28 cellular contexts compared by ENCODE assay signal in the genomic region with DNA sequence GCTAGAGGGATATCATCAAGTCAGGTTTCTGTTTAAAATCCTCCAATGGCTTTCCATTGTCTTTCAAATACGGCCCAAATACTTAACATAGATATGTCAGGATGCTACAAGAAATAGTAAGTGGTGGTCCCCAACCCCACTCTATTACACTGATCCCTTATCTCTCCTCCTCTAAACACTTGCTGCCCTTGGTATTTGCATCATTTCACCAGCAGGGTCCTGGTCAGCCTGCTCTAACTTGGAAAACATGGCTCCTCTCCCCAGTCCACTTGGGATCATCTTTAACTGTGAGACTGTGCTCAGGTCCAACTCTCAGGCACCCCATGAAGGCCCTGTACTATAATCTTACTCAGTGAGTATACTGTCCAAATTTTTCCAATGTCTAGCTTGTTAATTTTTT. TPM values are rescaled to one million over a fixed set of nuclear protein-coding genes. Genes with fewer than 3 reads are reported as not detected.
DNase-seq lines count a peak whose midpoint lies in the region; ATAC-seq, FAIRE-seq and TF ChIP-seq lines count a peak whose summit lies in the region.
"Had no signal": no experiment of that assay in that cellular context is flagged by ENCODE, and none has a peak within 500 bp of the region (broad histone marks: within the 10 kb centered on the region; RNA-seq: fewer than 3 reads in every experiment).

No MANE protein-coding gene starts in this region.

- H3K4me3 ChIP-seq in HepG2 (replicated peaks in 1 of 3; ENCODE audit: insufficient read depth in 1 of 3, low read depth in 2 of 3, low read length in 3 of 3) = no peak overlapping the region
- no peak overlapping the region for H3K4me3 ChIP-seq in right lobe of liver
- H3K4me3 ChIP-seq in endodermal cell (ENCODE audit: low read length) = no peak overlapping the region
- no peak overlapping the region for H3K4me3 ChIP-seq in sigmoid colon
- H3K4me3 ChIP-seq in GM23248 = no peak overlapping the region
- H3K4me3 ChIP-seq: A549; BLaER1 treated with 17β-estradiol and CSF1 and Interleukin-3, amounts not matched to agents 10 nM and 100 nM; GM12878 had no signal

- CTCF ChIA-PET in HepG2 (lab: Yijun Ruan, JAX; ENCODE audit: low intra/inter-chr PET ratio, low total read pairs) = no interaction called here

- no peak overlapping the region for H3K27ac Mint-ChIP-seq in endodermal cell
- H3K27ac Mint-ChIP-seq: B cell; CD14-positive monocyte; CD4-positive, alpha-beta memory T cell had no signal

- H3K27me3 ChIP-seq in HepG2 (ENCODE audit: control insufficient read depth in 1 of 2, insufficient read depth in 2 of 2, low read length in 2 of 2) (no peaks in the 10 kb centered on the region), right lobe of liver (no peaks in the 10 kb centered on the region), endodermal cell (ENCODE audit: control insufficient read depth, insufficient read depth, low read length, poor library complexity, severe bottlenecking) (no peaks in the 10 kb centered on the region), sigmoid colon (no peaks in the 10 kb centered on the region), GM23248 (replicated peaks; ENCODE audit: insufficient read depth) (no peaks in the 10 kb centered on the region)
- H3K27me3 ChIP-seq: BLaER1 treated with 17β-estradiol and CSF1 and Interleukin-3, amounts not matched to agents 10 nM and 100 nM had no signal

- no peak overlapping the region for H3K4me3 Mint-ChIP-seq in endodermal cell
- H3K4me3 Mint-ChIP-seq: B cell; CD14-positive monocyte; CD4-positive, alpha-beta memory T cell; CD4-positive, CD25-positive, alpha-beta regulatory T cell; CD8-positive, alpha-beta memory T cell had no signal

- intact Hi-C loops in HepG2 (cut with micrococcal nuclease; ENCODE audit: unreplicated experiment) = no loop called here
- intact Hi-C loops in right lobe of liver (cut with DNase I) = no loop called here
- intact Hi-C loops in sigmoid colon (cut with DNase I) = no loop called here

- no TSS peak for BruUV-seq in HepG2 (replicated peaks; lab: Mats Ljungman, UMichigan)

- H3F3A ChIP-seq in GM23248 (ENCODE audit: insufficient read depth) = peaks cover under 1% of the 10 kb centered on the region; the same call in 1 of the 2 replicates

- in situ Hi-C loops in HepG2 (cut with HindIII; ENCODE audit: extremely low pct_ligation_motif_present, low pct_unique_long_range_greater_than_20kb) (no loop called here), SK-MEL-5 (cut with HindIII; ENCODE audit: low pct_unique_long_range_greater_than_20kb, low sequenced_read_pairs) (no loop called here), GM23248 (cut with MboI) (no loop called here)

- H3K9me3 Mint-ChIP-seq in endodermal cell = peaks cover 16% of the 10 kb centered on the region

- no peaks in the 10 kb centered on the region for H3K4me1 Mint-ChIP-seq in endodermal cell
- H3K4me1 Mint-ChIP-seq: CD4-positive, alpha-beta memory T cell; CD8-positive, alpha-beta memory T cell had no signal

- H3K4me2 ChIP-seq in HepG2 (ENCODE audit: low read depth, low read length) = no peak overlapping the region
- H3K4me2 ChIP-seq in GM23248 (ENCODE audit: unreplicated experiment) = no peak overlapping the region
- H3K4me2 ChIP-seq: A549; BLaER1 treated with 17β-estradiol and CSF1 and Interleukin-3, amounts not matched to agents 10 nM and 100 nM had no signal

- ATAC-seq in HepG2 = peak; percentile 29; the same call in 1 of the 3 replicates
- ATAC-seq in right lobe of liver = no peak
- ATAC-seq: GM12878 had no signal

- TF ChIP-seq POLR2A in HepG2 (IDR thresholded peaks at IDR 0.05; ENCODE audit: insufficient read depth in 1 of 2, low read depth in 2 of 2, low read length in 2 of 2) = no peak
- no peak for TF ChIP-seq POLR2A in right lobe of liver (IDR thresholded peaks at IDR 0.05)
- TF ChIP-seq POLR2A in sigmoid colon (IDR thresholded peaks at IDR 0.05) = no peak

- no peak for DNase-seq in HepG2 (ENCODE audit: low spot score)
- DNase-seq in right lobe of liver = no peak
- DNase-seq in SK-MEL-5 (ENCODE audit: low read depth, low spot score) = peak; percentile 19
- no peak for DNase-seq in endodermal cell
- DNase-seq in sigmoid colon = no peak
- no peak for DNase-seq in GM23248
- DNase-seq: AML-193; CD4-positive, alpha-beta memory T cell; CD4-positive, CD25-positive, alpha-beta regulatory T cell; CD8-positive, alpha-beta memory T cell; COR-L47; DMS 273 treated with DMSO at 0.1 percent for 48 hours; DMS153; DMS53; DMS79; DND-41; EL; GDM1 had no signal

- H3K4me1 ChIP-seq in HepG2 (ENCODE audit: insufficient read depth, low read length) = peaks cover 22% of the 10 kb centered on the region
- H3K4me1 ChIP-seq in right lobe of liver = no peaks in the 10 kb centered on the region
- no peaks in the 10 kb centered on the region for H3K4me1 ChIP-seq in endodermal cell (ENCODE audit: control insufficient read depth, insufficient read depth, low read length)
- H3K4me1 ChIP-seq in sigmoid colon = peaks cover 0 to 3% (median 0%) of the 10 kb centered on the region in 4 donors
- H3K4me1 ChIP-seq in GM23248 (ENCODE audit: insufficient read depth) = no peaks in the 10 kb centered on the region

- no peak for TF ChIP-seq RAD21 in HepG2 (CRISPR knock-in tag; IDR thresholded peaks at IDR 0.05)

- H3K27me3 Mint-ChIP-seq in endodermal cell (ENCODE audit: insufficient read depth) = no peaks in the 10 kb centered on the region
- H3K27me3 Mint-ChIP-seq: B cell; CD4-positive, alpha-beta memory T cell; CD8-positive, alpha-beta memory T cell had no signal

- H2AFZ ChIP-seq in HepG2 (ENCODE audit: low read length) = no peak overlapping the region
- no peak overlapping the region for H2AFZ ChIP-seq in GM23248

- H3K36me3 ChIP-seq in HepG2 (replicated peaks in 1 of 2; ENCODE audit: control insufficient read depth in 1 of 2, insufficient read depth in 2 of 2, low read length in 2 of 2) = no peaks in the 10 kb centered on the region
- no peaks in the 10 kb centered on the region for H3K36me3 ChIP-seq in right lobe of liver
- no peaks in the 10 kb centered on the region for H3K36me3 ChIP-seq in endodermal cell (ENCODE audit: control insufficient read depth, insufficient read depth, low read length)
- H3K36me3 ChIP-seq in sigmoid colon = no peaks in the 10 kb centered on the region
- H3K36me3 ChIP-seq in GM23248 (ENCODE audit: low read depth) = no peaks in the 10 kb centered on the region
- H3K36me3 ChIP-seq: BLaER1 treated with 17β-estradiol and CSF1 and Interleukin-3, amounts not matched to agents 10 nM and 100 nM had no signal

- TF ChIP-seq CTCF in HepG2 (CRISPR knock-in tag; IDR thresholded peaks at IDR 0.05) (no peak), right lobe of liver (IDR thresholded peaks at IDR 0.05) (no peak), endodermal cell (conservative IDR thresholded peaks at IDR 0.05) (peak; percentile 27), sigmoid colon (IDR thresholded peaks at IDR 0.05) (no peak)

- H3K27ac ChIP-seq in HepG2 (ENCODE audit: extremely low read length, insufficient read depth, low read length) (no peak overlapping the region), right lobe of liver (no peak overlapping the region), endodermal cell (ENCODE audit: low read depth, low read length) (no peak overlapping the region), sigmoid colon (no peak overlapping the region), GM23248 (no peak overlapping the region)
- H3K27ac ChIP-seq: 22Rv1; A549; BLaER1 treated with 17β-estradiol and CSF1 and Interleukin-3, amounts not matched to agents 10 nM and 100 nM had no signal

- H3K9me3 ChIP-seq in HepG2 (ENCODE audit: low read length) (no peaks in the 10 kb centered on the region), right lobe of liver (no peaks in the 10 kb centered on the region), endodermal cell (ENCODE audit: control insufficient read depth, low read length) (peaks cover 15% of the 10 kb centered on the region), sigmoid colon (no peaks in the 10 kb centered on the region), GM23248 (ENCODE audit: low read depth) (no peaks in the 10 kb centered on the region)
- H3K9me3 ChIP-seq: A549 had no signal

- H4K20me1 ChIP-seq in HepG2 (ENCODE audit: insufficient read depth, low read length) (no peaks in the 10 kb centered on the region), GM23248 (ENCODE audit: insufficient read depth) (no peaks in the 10 kb centered on the region)
- H4K20me1 ChIP-seq: BLaER1 treated with 17β-estradiol and CSF1 and Interleukin-3, amounts not matched to agents 10 nM and 100 nM had no signal

- POLR2A ChIA-PET in HepG2 (lab: Yijun Ruan, JAX) = no interaction called here

- H3K36me3 Mint-ChIP-seq in endodermal cell (ENCODE audit: low read depth) = no peaks in the 10 kb centered on the region
- H3K36me3 Mint-ChIP-seq: CD14-positive monocyte; CD4-positive, alpha-beta memory T cell; CD4-positive, CD25-positive, alpha-beta regulatory T cell had no signal

- no peaks in the 10 kb centered on the region for H3K79me2 ChIP-seq in HepG2 (ENCODE audit: insufficient read depth, low read length)
- H3K79me2 ChIP-seq in GM23248 (ENCODE audit: insufficient read depth) = no peaks in the 10 kb centered on the region

- WGBS in HepG2 (ENCODE audit: low lambda C conversion rate) = 78% methylated on average over 1 of the region's 1 CpG
- 90% methylated on average over 1 of the region's 1 CpG for WGBS in right lobe of liver (ENCODE audit: insufficient coverage, low coverage, low lambda C conversion rate, missing lambda C conversion rate)
- 69% methylated on average over 1 of the region's 1 CpG; no CpG with 5 or more reads in 1 of the 2 experiments for WGBS in endodermal cell (ENCODE audit: insufficient coverage in 1 of 2, insufficient read length in 1 of 2), 2 experiments
- 94 to 97% methylated on average over 1 of the region's 1 CpG for WGBS in sigmoid colon, 2 donors
- 84 to 86% methylated on average over 1 of the region's 1 CpG for WGBS in GM23248 (ENCODE audit: low coverage in 1 of 2, low lambda C conversion rate in 2 of 2, missing lambda C conversion rate in 2 of 2), 2 experiments

- no peak overlapping the region for H3K9ac ChIP-seq in HepG2 (ENCODE audit: insufficient read depth, low read depth, low read length)
- no peak overlapping the region for H3K9ac ChIP-seq in endodermal cell (ENCODE audit: extremely low read depth, low read length, poor library complexity, severe bottlenecking)
- H3K9ac ChIP-seq in GM23248 = no peak overlapping the region
- H3K9ac ChIP-seq: BLaER1 treated with 17β-estradiol and CSF1 and Interleukin-3, amounts not matched to agents 10 nM and 100 nM had no signal

- TF ChIP-seq EP300 in HepG2 (IDR thresholded peaks at IDR 0.05; ENCODE audit: low read depth in 2 of 2, low read length in 2 of 2) (no peak), HepG2 (CRISPR knock-in tag; IDR thresholded peaks at IDR 0.05; ENCODE audit: borderline replicate concordance) (no peak), sigmoid colon (IDR thresholded peaks at IDR 0.05) (no peak)

- FAIRE-seq in HepG2 (lab: Jason Lieb, UNC) = no peak
- FAIRE-seq: A549, GM12878, GM12892, GM18507, GM19239 had no signal

- no peaks in the 10 kb centered on the region for H3K9me2 ChIP-seq in GM23248 (ENCODE audit: insufficient read depth)

RNA-seq across cellular contexts. Expression of a gene that starts 53.8 kb away (rescaled TPM):
- 15.6 and 34.6 TPM in 2 replicates for total RNA-seq in HepG2 (2016; rRNA removed; fragmentation: Illumina TruSeq; extraction: Trizol)
- 16.9 and 17.1 TPM in 2 replicates for total RNA-seq in HepG2 (2016; cell fraction: cytosol; rRNA removed; fragmentation: Illumina TruSeq; extraction: Trizol; ENCODE audit: low read depth)
- total RNA-seq in HepG2 (2016; cell fraction: insoluble cytoplasmic fraction; rRNA removed; fragmentation: Illumina TruSeq; extraction: Trizol) = 17.6 and 34.6 TPM in 2 replicates
- total RNA-seq in HepG2 (2016; cell fraction: membrane; rRNA removed; fragmentation: Illumina TruSeq; extraction: Trizol) = 15.9 and 18.6 TPM in 2 replicates
- 83.9 and 97.3 TPM in 2 replicates for total RNA-seq in HepG2 (2016; cell fraction: nucleus; rRNA removed; fragmentation: Illumina TruSeq; extraction: Trizol)
- polyA plus RNA-seq in HepG2 (2011; rRNA removed) = 33.6 and 40.6 TPM in 2 replicates
- 6.9 and 7.5 TPM in 2 replicates for polyA plus RNA-seq in HepG2 (2011; cell fraction: cytosol; rRNA removed)
- 125 and 131 TPM in 2 replicates for polyA plus RNA-seq in HepG2 (2011; cell fraction: nucleus; rRNA removed)
- 13.4 and 21.8 TPM in 2 replicates for polyA plus RNA-seq in HepG2 (2012)
- polyA plus RNA-seq in HepG2 (2016; cell fraction: cytosol; fragmentation: Illumina TruSeq; extraction: Trizol; ENCODE audit: low read depth) = 2.5 and 2.9 TPM in 2 replicates
- polyA plus RNA-seq in HepG2 (2016; cell fraction: insoluble cytoplasmic fraction; fragmentation: Illumina TruSeq; extraction: Trizol; ENCODE audit: low read depth) = 11.8 and 12.4 TPM in 2 replicates
- polyA plus RNA-seq in HepG2 (2016; cell fraction: membrane; fragmentation: Illumina TruSeq; extraction: Trizol; ENCODE audit: low read depth) = 5.4 and 5.5 TPM in 2 replicates
- 116 and 121 TPM in 2 replicates for polyA plus RNA-seq in HepG2 (2016; cell fraction: nucleus; fragmentation: Illumina TruSeq; extraction: Trizol; ENCODE audit: insufficient read depth, low read depth)
- polyA minus RNA-seq in HepG2 (2011; rRNA and poly(A)+ RNA removed; ENCODE audit: low replicate concordance) = 28.9 TPM in 1 of 2 replicates, not detected in the other
- polyA minus RNA-seq in HepG2 (2011; cell fraction: cytosol; rRNA and poly(A)+ RNA removed) = 5.1 and 7.3 TPM in 2 replicates
- polyA minus RNA-seq in HepG2 (2011; cell fraction: nucleus; rRNA and poly(A)+ RNA removed) = 126 and 129 TPM in 2 replicates
- 10 to 100 TPM; 14.1 to 34.6 (median 26.5) TPM for total RNA-seq in right lobe of liver
- 10.6 and 11.1 TPM in 2 replicates for total RNA-seq in SK-MEL-5 (2014; rRNA removed; shearing (Covaris generic))
- polyA plus RNA-seq in SK-MEL-5 (2015; cell fraction: cytosol; rRNA removed) = 4.1 and 6.7 TPM in 2 replicates
- polyA plus RNA-seq in SK-MEL-5 (2015; cell fraction: nucleus; rRNA removed) = 25.4 and 39.5 TPM in 2 replicates
- total RNA-seq in endodermal cell = under 1 TPM; 0.82 to 0.90 TPM
- polyA plus RNA-seq in endodermal cell (2013, experiment 1 of 2) = 0.46 TPM
- polyA plus RNA-seq in endodermal cell (2013, experiment 2 of 2) = 0.91 TPM
- total RNA-seq in sigmoid colon = 10 to 100 TPM; 15.1 to 30.2 (median 22.1) TPM
- polyA plus RNA-seq in sigmoid colon = 1 to 10 TPM; 3.6 to 9.4 (median 7.4) TPM
- 4.3 and 5.2 TPM in 2 replicates for total RNA-seq in GM23248 (2014; rRNA removed; shearing (Covaris generic))
- polyA plus RNA-seq in GM23248 (2016; fragmentation: Nextera tagmentation; extraction: Ambion mirVana) = 4.1 and 4.2 TPM in 2 replicates
- total RNA-seq: G401 had no signal
